ENCODE assay signal across 26 cellular contexts in the genomic region with DNA sequence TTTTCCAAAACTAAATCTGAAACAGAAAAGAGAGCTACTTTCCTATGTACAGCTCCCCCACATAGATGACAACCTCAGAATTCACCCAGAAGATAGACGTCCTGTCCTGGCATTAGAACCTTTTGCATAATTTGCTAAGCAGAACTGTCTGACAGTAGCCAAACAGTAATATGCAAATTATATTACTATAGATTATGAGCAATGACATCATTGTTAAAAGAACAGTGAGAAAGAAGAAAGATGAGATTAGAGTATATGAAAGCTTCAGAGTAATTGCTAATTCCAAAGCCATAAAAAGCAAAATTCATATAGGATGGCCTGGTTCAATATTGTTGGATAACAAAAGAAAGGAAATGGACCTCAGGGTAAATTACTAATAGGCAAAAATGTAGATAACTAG. TPM values are rescaled to one million over a fixed set of nuclear protein-coding genes. Genes with fewer than 3 reads are reported as not detected.
DNase-seq lines count a peak whose midpoint lies in the region; ATAC-seq, FAIRE-seq and TF ChIP-seq lines count a peak whose summit lies in the region.
"Had no signal": no experiment of that assay in that cellular context is flagged by ENCODE, and none has a peak within 500 bp of the region (broad histone marks: within the 10 kb centered on the region; RNA-seq: fewer than 3 reads in every experiment).

No MANE protein-coding gene starts in this region.

- TF ChIP-seq RAD21 in GM12878 (IDR thresholded peaks at IDR 0.05; ENCODE audit: insufficient read depth, low read depth, low read length): no peak

- TF ChIP-seq CTCF in HEK293 (tag by site-specific recombination; IDR thresholded peaks at IDR 0.05) (no peak), GM12878 (IDR thresholded peaks at IDR 0.05 in 2 of 3, conservative IDR thresholded peaks at IDR 0.05 in 1 of 3; ENCODE audit: control insufficient read depth in 2 of 3, extremely low read depth in 1 of 3, insufficient read depth in 1 of 3, low read depth in 3 of 3, low read length in 3 of 3) (no peak)

- H3K9me3 ChIP-seq in HEK293 (ENCODE audit: control insufficient read depth, insufficient read depth, low read depth, low read length): no peaks in the 10 kb centered on the region
- no peaks in the 10 kb centered on the region for H3K9me3 ChIP-seq in GM12878 (replicated peaks; ENCODE audit: control insufficient read depth, insufficient read depth, low read length)
- H3K9me3 ChIP-seq: BE2C, BLaER1 had no signal

- ATAC-seq in GM12878: no peak

- H3K27ac ChIP-seq in HEK293 (ENCODE audit: extremely low read depth, low read depth, low read length) (no peak overlapping the region), GM12878 (ENCODE audit: control insufficient read depth, insufficient read depth) (no peak overlapping the region)
- H3K27ac ChIP-seq: BLaER1 had no signal

- H3K9ac ChIP-seq in GM12878 (ENCODE audit: control insufficient read depth, insufficient read depth, low read length): no peak overlapping the region
- H3K9ac ChIP-seq: BLaER1 had no signal

- H3K79me2 ChIP-seq in GM12878 (ENCODE audit: control insufficient read depth, insufficient read depth, low read length): no peaks in the 10 kb centered on the region

- H4K20me1 ChIP-seq in GM12878 (ENCODE audit: control insufficient read depth, insufficient read depth): no peaks in the 10 kb centered on the region
- H4K20me1 ChIP-seq: BLaER1 had no signal

- DNase-seq in NCI-H526 (lab: John Stamatoyannopoulos, UW): peak; percentile 21 to 70
- no peak for DNase-seq in GM12878 (ENCODE audit: low read depth, low spot score)
- no peak for DNase-seq in activated CD4-positive, alpha-beta T cell treated with anti-CD3 and anti-CD28 coated beads, Interleukin-2, amount 50 U/mL, for 48 hours
- DNase-seq in activated T-helper 1 cell treated with anti-CD3 and anti-CD28 coated beads, Interleukin-12 subunit alpha, Interleukin-12 subunit beta, Interleukin-2, Interleukin-4 antibody, amounts not matched to agents 30 ng/mL and 10 ng/mL and 1 ng/mL, durations not matched to agents 14 hours and 24 hours and 36 hours (ENCODE audit: low spot score): no peak
- DNase-seq: 8988T; ACHN; BE2C; C1 segment of cervical spinal cord; CD4-positive, alpha-beta memory T cell; CD4-positive, CD25-positive, alpha-beta regulatory T cell; CD8-positive, alpha-beta memory T cell; COR-L47; DMS 273 treated with DMSO at 0.1 percent for 48 hours; DMS153; DMS53; DMS79; DND-41; EL; GDM1 had no signal

- SMC1A ChIA-PET in GM12878 (lab: Charles Lee; ENCODE audit: uncharacterized antibody, unreplicated experiment): no interaction called here

- H3K4me2 ChIP-seq in GM12878 (ENCODE audit: control insufficient read depth, insufficient read depth): no peak overlapping the region
- H3K4me2 ChIP-seq: BLaER1 had no signal

- no peak for FAIRE-seq in GM12878 (lab: Jason Lieb, UNC)
- FAIRE-seq: A204.1, GM12891, GM19239 had no signal

- POLR2A ChIA-PET in HEK293 (lab: Yijun Ruan, JAX): no interaction called here
- POLR2A ChIA-PET in GM12878 (lab: Charles Lee): no interaction called here

- CTCF ChIA-PET in HEK293 (lab: Yijun Ruan, JAX): interaction anchor here (0.6 kb wide), 1 partner anchor 516 kb away, joined by 3 read pairs; no protein-coding TSS in a partner anchor
- CTCF ChIA-PET in GM12878 (lab: Yijun Ruan, JAX): no interaction called here

- in situ Hi-C loops in GM12878 (cut with MboI): no loop called here

- H3K27ac Mint-ChIP-seq in activated T-helper 1 cell treated with anti-CD3 and anti-CD28 coated beads, Interleukin-12 subunit alpha, Interleukin-12 subunit beta, Interleukin-2, Interleukin-4 antibody, amounts not matched to agents 30 ng/mL and 10 ng/mL and 1 ng/mL, durations not matched to agents 14 hours and 24 hours and 36 hours: no peak overlapping the region
- H3K27ac Mint-ChIP-seq: CD14-positive monocyte; CD4-positive, alpha-beta memory T cell; CD4-positive, CD25-positive, alpha-beta regulatory T cell had no signal

- no peaks in the 10 kb centered on the region for H3K27me3 ChIP-seq in GM12878 (replicated peaks in 1 of 2; ENCODE audit: control insufficient read depth in 2 of 2, insufficient read depth in 2 of 2, low read length in 1 of 2)
- H3K27me3 ChIP-seq: BE2C, BLaER1 had no signal

- WGBS in GM12878 (ENCODE audit: insufficient coverage, insufficient replicate concordance, low lambda C conversion rate, missing lambda C conversion rate): 18% methylated on average over 1 of the region's 1 CpG

- H3K4me3 Mint-ChIP-seq in activated T-helper 1 cell treated with anti-CD3 and anti-CD28 coated beads, Interleukin-12 subunit alpha, Interleukin-12 subunit beta, Interleukin-2, Interleukin-4 antibody, amounts not matched to agents 30 ng/mL and 10 ng/mL and 1 ng/mL, durations not matched to agents 14 hours and 24 hours and 36 hours: no peak overlapping the region
- H3K4me3 Mint-ChIP-seq: CD14-positive monocyte; CD4-positive, alpha-beta memory T cell; CD4-positive, CD25-positive, alpha-beta regulatory T cell; CD8-positive, alpha-beta memory T cell had no signal

- H3K36me3 Mint-ChIP-seq in activated T-helper 1 cell treated with anti-CD3 and anti-CD28 coated beads, Interleukin-12 subunit alpha, Interleukin-12 subunit beta, Interleukin-2, Interleukin-4 antibody, amounts not matched to agents 30 ng/mL and 10 ng/mL and 1 ng/mL, durations not matched to agents 14 hours and 24 hours and 36 hours (ENCODE audit: low read depth): no peaks in the 10 kb centered on the region
- H3K36me3 Mint-ChIP-seq: CD14-positive monocyte; CD4-positive, alpha-beta memory T cell; CD4-positive, CD25-positive, alpha-beta regulatory T cell; CD8-positive, alpha-beta memory T cell had no signal

- intact Hi-C loops in GM12878 (cut with micrococcal nuclease; ENCODE audit: unreplicated experiment): no loop called here
- intact Hi-C loops in activated T-helper 1 cell treated with anti-CD3 and anti-CD28 coated beads, Interleukin-12 subunit alpha, Interleukin-12 subunit beta, Interleukin-2, Interleukin-4 antibody, amounts not matched to agents 30 ng/mL and 10 ng/mL and 1 ng/mL, durations not matched to agents 14 hours and 24 hours and 36 hours (cut with micrococcal nuclease): no loop called here

- RAD21 ChIA-PET in GM12878 (lab: Charles Lee; ENCODE audit: unreplicated experiment): no interaction called here

- no peaks in the 10 kb centered on the region for H3K9me3 Mint-ChIP-seq in activated T-helper 1 cell treated with anti-CD3 and anti-CD28 coated beads, Interleukin-12 subunit alpha, Interleukin-12 subunit beta, Interleukin-2, Interleukin-4 antibody, amounts not matched to agents 30 ng/mL and 10 ng/mL and 1 ng/mL, durations not matched to agents 14 hours and 24 hours and 36 hours
- H3K9me3 Mint-ChIP-seq: CD14-positive monocyte had no signal

- H3K4me3 ChIP-seq in HEK293 (ENCODE audit: low read depth, low read length) (no peak overlapping the region), GM12878 (no peak overlapping the region)
- H3K4me3 ChIP-seq: BLaER1 had no signal

- no TSS peak for BruUV-seq in GM12878 (replicated peaks; lab: Mats Ljungman, UMichigan)

- no peaks in the 10 kb centered on the region for H3K36me3 ChIP-seq in HEK293 (ENCODE audit: control insufficient read depth in 2 of 2, insufficient read depth in 1 of 2, low read length in 2 of 2)
- H3K36me3 ChIP-seq in GM12878 (ENCODE audit: control insufficient read depth in 2 of 2, insufficient read depth in 2 of 2, low read length in 1 of 2): no peaks in the 10 kb centered on the region
- H3K36me3 ChIP-seq: BE2C, BLaER1 had no signal

- H2AFZ ChIP-seq in GM12878 (ENCODE audit: control insufficient read depth, low read depth, low read length): no peak overlapping the region

- TF ChIP-seq POLR2A in GM12878 (IDR thresholded peaks at IDR 0.05; ENCODE audit: low read depth, low read length): no peak

- no peaks in the 10 kb centered on the region for H3K27me3 Mint-ChIP-seq in activated T-helper 1 cell treated with anti-CD3 and anti-CD28 coated beads, Interleukin-12 subunit alpha, Interleukin-12 subunit beta, Interleukin-2, Interleukin-4 antibody, amounts not matched to agents 30 ng/mL and 10 ng/mL and 1 ng/mL, durations not matched to agents 14 hours and 24 hours and 36 hours (ENCODE audit: insufficient read depth)

- H3K4me1 Mint-ChIP-seq in activated T-helper 1 cell treated with anti-CD3 and anti-CD28 coated beads, Interleukin-12 subunit alpha, Interleukin-12 subunit beta, Interleukin-2, Interleukin-4 antibody, amounts not matched to agents 30 ng/mL and 10 ng/mL and 1 ng/mL, durations not matched to agents 14 hours and 24 hours and 36 hours (ENCODE audit: low read depth): no peaks in the 10 kb centered on the region
- H3K4me1 Mint-ChIP-seq: CD14-positive monocyte; CD4-positive, alpha-beta memory T cell; CD4-positive, CD25-positive, alpha-beta regulatory T cell; CD8-positive, alpha-beta memory T cell had no signal

- TF ChIP-seq EP300 in GM12878 (IDR thresholded peaks at IDR 0.05; ENCODE audit: borderline replicate concordance in 1 of 2, control insufficient read depth in 1 of 2, low read depth in 2 of 2, low read length in 2 of 2): no peak

- H3K4me1 ChIP-seq in HEK293 (ENCODE audit: control insufficient read depth, insufficient read depth, low read length): no peaks in the 10 kb centered on the region
- H3K4me1 ChIP-seq in GM12878 (ENCODE audit: control insufficient read depth, insufficient read depth, low read length): no peaks in the 10 kb centered on the region
- H3K4me1 ChIP-seq: BE2C, BLaER1 had no signal

TF ChIP-seq in GM12878, 131 proteins besides CTCF, POLR2A, EP300 and RAD21 (continues in another document):
- TF ChIP-seq NRF1 (conservative IDR thresholded peaks at IDR 0.05; ENCODE audit: low read depth, low read length): no peak

RNA-seq across cellular contexts. Expression of gene SLC44A5, which starts 43.7 kb away (rescaled TPM):
- 0.35 and 0.54 TPM in 2 replicates for total RNA-seq in GM12878 (2013; cell fraction: nucleolus; rRNA removed)
- total RNA-seq in GM12878 (2014; rRNA removed) (0.05 TPM in 1 of 2 replicates, not detected in the other), GM12878 (2014; rRNA removed; fragmentation: Illumina TruSeq; extraction: Trizol) (0.04 TPM in 1 of 2 replicates, not detected in the other), GM12878 (2021) (not detected in 2 replicates)
- polyA plus RNA-seq in GM12878 (2011; ENCODE audit: low read depth): 0.24 TPM
- polyA plus RNA-seq in GM12878 (2011; rRNA removed) (1.3 and 2.2 TPM in 2 replicates), GM12878 (2014; fragmentation: Illumina TruSeq; extraction: Trizol) (0.03 TPM in 1 of 2 replicates, not detected in the other), GM12878 (2014; fragmentation: Nextera tagmentation; extraction: Ambion mirVana) (not detected), GM12878 (2014; rRNA removed) (0.03 TPM in 1 of 2 replicates, not detected in the other), GM12878 (2016; fragmentation: Nextera tagmentation; extraction: Ambion mirVana) (not detected)
- polyA plus RNA-seq in GM12878 (2011; cell fraction: cytosol; rRNA removed): 0.23 and 0.31 TPM in 2 replicates
- polyA plus RNA-seq in GM12878 (2011; cell fraction: nucleus; rRNA removed): 1.6 and 1.7 TPM in 2 replicates
- 0.34 and 0.53 TPM in 2 replicates for polyA plus RNA-seq in GM12878 (2012)
- polyA minus RNA-seq in GM12878 (2011; rRNA and poly(A)+ RNA removed): 0.73 and 0.98 TPM in 2 replicates
- 0.40 TPM in 1 of 2 replicates, not detected in the other for polyA minus RNA-seq in GM12878 (2011; cell fraction: cytosol; rRNA and poly(A)+ RNA removed)
- polyA minus RNA-seq in GM12878 (2011; cell fraction: nucleus; rRNA and poly(A)+ RNA removed): 0.96 and 0.97 TPM in 2 replicates
- not detected in 2 replicates for total RNA-seq in activated T-helper 1 cell treated with anti-CD3 and anti-CD28 coated beads, Interleukin-12 subunit alpha, Interleukin-12 subunit beta, Interleukin-2, Interleukin-4 antibody, amounts not matched to agents 30 ng/mL and 10 ng/mL and 1 ng/mL, durations not matched to agents 14 hours and 24 hours and 36 hours
- total RNA-seq: G401 had no signal
- polyA plus RNA-seq: CD14-positive monocyte had no signal

Comparison
In these comparisons a context has a peak if more than half of its experiments do, and no peak if none do; other contexts are left out.
1. DNase-seq: peak in NCI-H526 (2 of 2); none in GM12878 (single experiment), activated CD4-positive, alpha-beta T cell treated with anti-CD3 and anti-CD28 coated beads, Interleukin-2, amount 50 U/mL, for 48 hours (0 of 2) and activated T-helper 1 cell treated with anti-CD3 and anti-CD28 coated beads, Interleukin-12 subunit alpha, Interleukin-12 subunit beta, Interleukin-2, Interleukin-4 antibody, amounts not matched to agents 30 ng/mL and 10 ng/mL and 1 ng/mL, durations not matched to agents 14 hours and 24 hours and 36 hours (single experiment).
2. Of the 9 proteins assayed by ChIP-seq in both HEK293 and GM12878: peak only in HEK293: ATF2; only in GM12878: none; in both: none; in neither: 8.